1 cellular context compared by ENCODE assay signal in the genomic region with DNA sequence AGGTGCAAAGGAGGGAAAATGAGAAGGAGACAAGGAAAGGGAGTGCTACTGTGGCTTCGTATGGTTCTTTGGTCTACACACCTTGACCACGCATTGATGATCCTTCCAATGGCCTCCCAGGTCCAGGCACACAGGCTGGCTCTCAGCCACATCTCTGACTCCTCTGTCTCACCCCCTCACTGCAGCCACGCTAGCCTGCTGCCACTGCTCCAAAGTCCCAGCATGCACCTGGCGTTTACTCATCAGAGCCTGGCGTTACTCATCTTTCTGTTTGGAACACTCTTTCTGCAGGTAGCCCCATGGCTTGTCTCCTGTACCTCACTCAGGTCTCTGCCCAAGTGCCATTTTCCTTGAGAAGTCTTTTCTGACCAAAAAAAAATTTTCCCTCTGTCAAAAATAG.
TF ChIP-seq lines count a peak whose summit lies in the region.

No MANE protein-coding gene starts in this region.

TF ChIP-seq in A549, 52 proteins besides CTCF, POLR2A, EP300 and RAD21 (continued from another document):
- TF ChIP-seq, protein P1, sequence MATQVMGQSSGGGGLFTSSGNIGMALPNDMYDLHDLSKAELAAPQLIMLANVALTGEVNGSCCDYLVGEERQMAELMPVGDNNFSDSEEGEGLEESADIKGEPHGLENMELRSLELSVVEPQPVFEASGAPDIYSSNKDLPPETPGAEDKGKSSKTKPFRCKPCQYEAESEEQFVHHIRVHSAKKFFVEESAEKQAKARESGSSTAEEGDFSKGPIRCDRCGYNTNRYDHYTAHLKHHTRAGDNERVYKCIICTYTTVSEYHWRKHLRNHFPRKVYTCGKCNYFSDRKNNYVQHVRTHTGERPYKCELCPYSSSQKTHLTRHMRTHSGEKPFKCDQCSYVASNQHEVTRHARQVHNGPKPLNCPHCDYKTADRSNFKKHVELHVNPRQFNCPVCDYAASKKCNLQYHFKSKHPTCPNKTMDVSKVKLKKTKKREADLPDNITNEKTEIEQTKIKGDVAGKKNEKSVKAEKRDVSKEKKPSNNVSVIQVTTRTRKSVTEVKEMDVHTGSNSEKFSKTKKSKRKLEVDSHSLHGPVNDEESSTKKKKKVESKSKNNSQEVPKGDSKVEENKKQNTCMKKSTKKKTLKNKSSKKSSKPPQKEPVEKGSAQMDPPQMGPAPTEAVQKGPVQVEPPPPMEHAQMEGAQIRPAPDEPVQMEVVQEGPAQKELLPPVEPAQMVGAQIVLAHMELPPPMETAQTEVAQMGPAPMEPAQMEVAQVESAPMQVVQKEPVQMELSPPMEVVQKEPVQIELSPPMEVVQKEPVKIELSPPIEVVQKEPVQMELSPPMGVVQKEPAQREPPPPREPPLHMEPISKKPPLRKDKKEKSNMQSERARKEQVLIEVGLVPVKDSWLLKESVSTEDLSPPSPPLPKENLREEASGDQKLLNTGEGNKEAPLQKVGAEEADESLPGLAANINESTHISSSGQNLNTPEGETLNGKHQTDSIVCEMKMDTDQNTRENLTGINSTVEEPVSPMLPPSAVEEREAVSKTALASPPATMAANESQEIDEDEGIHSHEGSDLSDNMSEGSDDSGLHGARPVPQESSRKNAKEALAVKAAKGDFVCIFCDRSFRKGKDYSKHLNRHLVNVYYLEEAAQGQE (IDR thresholded peaks at IDR 0.05) = no peak
- TF ChIP-seq JUN (IDR thresholded peaks at IDR 0.05) (no peak), RFX5 (IDR thresholded peaks at IDR 0.05) (no peak), SREBF2 (IDR thresholded peaks at IDR 0.05) (no peak), CBX2 (IDR thresholded peaks at IDR 0.05; ENCODE audit: borderline replicate concordance, low read depth) (no peak), ZSCAN20 (CRISPR knock-in tag; IDR thresholded peaks at IDR 0.05) (no peak), HDAC2 (IDR thresholded peaks at IDR 0.05) (no peak), HEYL (CRISPR knock-in tag; IDR thresholded peaks at IDR 0.05) (no peak)
